In genomic region chr10:17684537-17684936, GRCh38 we compare ENCODE assay signal across 10 cellular contexts. TPM values are rescaled to one million over a fixed set of nuclear protein-coding genes. Genes with fewer than 3 reads are reported as not detected.
DNase-seq lines count a peak whose midpoint lies in the region; ATAC-seq, FAIRE-seq and TF ChIP-seq lines count a peak whose summit lies in the region.
"Had no signal": no experiment of that assay in that cellular context is flagged by ENCODE, and none has a peak within 500 bp of the region (broad histone marks: within the 10 kb centered on the region; RNA-seq: fewer than 3 reads in every experiment).

No MANE protein-coding gene starts in this region.

- TF ChIP-seq CTCF in HepG2 (CRISPR knock-in tag; IDR thresholded peaks at IDR 0.05), result no peak
- TF ChIP-seq CTCF in hepatocyte (IDR thresholded peaks at IDR 0.05; ENCODE audit: poor library complexity), result no peak
- TF ChIP-seq CTCF in coronary artery (IDR thresholded peaks at IDR 0.05), result no peak

- no peak for FAIRE-seq in HepG2 (lab: Jason Lieb, UNC)

- H3K9me2 ChIP-seq in hepatocyte (replicated peaks; ENCODE audit: insufficient read depth), result no peaks in the 10 kb centered on the region

- H3K27ac Mint-ChIP-seq in activated CD8-positive, alpha-beta T cell treated with anti-CD3 and anti-CD28 coated beads, Interleukin-2, amount 10 ng/mL, durations not matched to agents 7 days and 5 days, result no peak overlapping the region

- H3K4me2 ChIP-seq in HepG2 (ENCODE audit: low read depth, low read length) (no peak overlapping the region), hepatocyte (no peak overlapping the region)

- in situ Hi-C loops in HepG2 (cut with HindIII; ENCODE audit: extremely low pct_ligation_motif_present, low pct_unique_long_range_greater_than_20kb), result no loop called here

- no peak overlapping the region for H3K9ac ChIP-seq in HepG2 (ENCODE audit: insufficient read depth, low read depth, low read length)

- H3K4me3 Mint-ChIP-seq in activated CD8-positive, alpha-beta T cell treated with anti-CD3 and anti-CD28 coated beads, Interleukin-2, amount 10 ng/mL, durations not matched to agents 7 days and 5 days, result no peak overlapping the region

- no peak for TF ChIP-seq RAD21 in HepG2 (CRISPR knock-in tag; IDR thresholded peaks at IDR 0.05)

- no peak for TF ChIP-seq POLR2A in HepG2 (IDR thresholded peaks at IDR 0.05; ENCODE audit: insufficient read depth in 1 of 2, low read depth in 2 of 2, low read length in 2 of 2)

- no peaks in the 10 kb centered on the region for H3K27me3 Mint-ChIP-seq in activated CD8-positive, alpha-beta T cell treated with anti-CD3 and anti-CD28 coated beads, Interleukin-2, amount 10 ng/mL, durations not matched to agents 7 days and 5 days (ENCODE audit: low read depth)

- 96% methylated on average over 6 of the region's 6 CpGs for WGBS in HepG2 (ENCODE audit: low lambda C conversion rate)
- 95% methylated on average over 6 of the region's 6 CpGs for WGBS in hepatocyte (ENCODE audit: low lambda C conversion rate, missing lambda C conversion rate)

- POLR2A ChIA-PET in activated CD8-positive, alpha-beta T cell treated with anti-CD3 and anti-CD28 coated beads, Interleukin-2, amount 10 ng/mL, durations not matched to agents 7 days and 5 days (lab: Charles Lee), result interaction anchor here (1.0 to 2.0 kb wide), 2 partner anchors 18 to 40 kb away, joined by 3 to 11 read pairs; partner anchors contain the start of gene STAM
- POLR2A ChIA-PET in HepG2 (lab: Yijun Ruan, JAX), result no interaction called here

- BruUV-seq in HepG2 (replicated peaks; lab: Mats Ljungman, UMichigan), result no TSS peak

- CTCF ChIA-PET in activated CD8-positive, alpha-beta T cell treated with anti-CD3 and anti-CD28 coated beads, Interleukin-2, amount 10 ng/mL, durations not matched to agents 7 days and 5 days (lab: Charles Lee), result no interaction called here
- CTCF ChIA-PET in HepG2 (lab: Yijun Ruan, JAX; ENCODE audit: low intra/inter-chr PET ratio, low total read pairs), result no interaction called here

- no peak overlapping the region for H3K27ac ChIP-seq in HepG2 (ENCODE audit: extremely low read length, insufficient read depth, low read length)
- H3K27ac ChIP-seq in hepatocyte, result no peak overlapping the region
- H3K27ac ChIP-seq in coronary artery, result no peak overlapping the region

- H3K9me3 ChIP-seq in HepG2 (ENCODE audit: low read length), result no peaks in the 10 kb centered on the region
- no peaks in the 10 kb centered on the region for H3K9me3 ChIP-seq in hepatocyte (ENCODE audit: low read depth)

- H2AFZ ChIP-seq in HepG2 (ENCODE audit: low read length), result no peak overlapping the region
- no peak overlapping the region for H2AFZ ChIP-seq in hepatocyte

- peaks cover 13% of the 10 kb centered on the region; the same call in 1 of the 2 replicates for H3K4me1 ChIP-seq in HepG2 (ENCODE audit: insufficient read depth, low read length)
- H3K4me1 ChIP-seq in hepatocyte (ENCODE audit: insufficient read depth), result no peaks in the 10 kb centered on the region

- no peak for DNase-seq in activated CD8-positive, alpha-beta T cell treated with anti-CD3 and anti-CD28 coated beads, Interleukin-2, amount 10 ng/mL, durations not matched to agents 7 days and 5 days
- DNase-seq in HepG2 (ENCODE audit: low spot score), result no peak
- no peak for DNase-seq in HuH-7.5 (ENCODE audit: low spot score)
- no peak for DNase-seq in hepatocyte (ENCODE audit: low spot score)
- no peak for DNase-seq in coronary artery (ENCODE audit: low spot score)
- DNase-seq: dorsolateral prefrontal cortex, IMR-90 had no signal

- H4K20me1 ChIP-seq in HepG2 (ENCODE audit: insufficient read depth, low read length) (no peaks in the 10 kb centered on the region), hepatocyte (ENCODE audit: insufficient read depth, poor library complexity, severe bottlenecking) (no peaks in the 10 kb centered on the region)

- H3K79me2 ChIP-seq in HepG2 (ENCODE audit: insufficient read depth, low read length) (peaks cover 62% of the 10 kb centered on the region), hepatocyte (peaks cover 73% of the 10 kb centered on the region)

- H3K4me1 Mint-ChIP-seq in activated CD8-positive, alpha-beta T cell treated with anti-CD3 and anti-CD28 coated beads, Interleukin-2, amount 10 ng/mL, durations not matched to agents 7 days and 5 days (ENCODE audit: low read depth), result peaks cover 39% of the 10 kb centered on the region

- H3K4me3 ChIP-seq in HepG2 (replicated peaks in 1 of 3; ENCODE audit: insufficient read depth in 1 of 3, low read depth in 2 of 3, low read length in 3 of 3) (no peak overlapping the region), hepatocyte (no peak overlapping the region), coronary artery (no peak overlapping the region)
- H3K4me3 ChIP-seq: dorsolateral prefrontal cortex had no signal

- H3K36me3 ChIP-seq in HepG2 (replicated peaks in 1 of 2; ENCODE audit: control insufficient read depth in 1 of 2, insufficient read depth in 2 of 2, low read length in 2 of 2) (peaks cover 1 to 21% of the 10 kb centered on the region in 2 experiments; a peak in 2 of 5 replicates), hepatocyte (replicated peaks; ENCODE audit: insufficient read depth, low read depth) (no peaks in the 10 kb centered on the region)

- peaks cover 35% of the 10 kb centered on the region for H3K36me3 Mint-ChIP-seq in activated CD8-positive, alpha-beta T cell treated with anti-CD3 and anti-CD28 coated beads, Interleukin-2, amount 10 ng/mL, durations not matched to agents 7 days and 5 days (ENCODE audit: low read depth)

- no peaks in the 10 kb centered on the region for H3K9me3 Mint-ChIP-seq in activated CD8-positive, alpha-beta T cell treated with anti-CD3 and anti-CD28 coated beads, Interleukin-2, amount 10 ng/mL, durations not matched to agents 7 days and 5 days (ENCODE audit: insufficient read depth)

- ATAC-seq in GM18498 (IDR thresholded peaks at IDR 0.05; ENCODE audit: unreplicated experiment), result peak; percentile 60
- peak; percentile 52 for ATAC-seq in GM19467 (IDR thresholded peaks at IDR 0.05; ENCODE audit: unreplicated experiment)
- peak; percentile 69 for ATAC-seq in HG03025 (IDR thresholded peaks at IDR 0.05; ENCODE audit: low FRiP score, unreplicated experiment)
- peak; percentile 56 for ATAC-seq in activated CD8-positive, alpha-beta T cell treated with anti-CD3 and anti-CD28 coated beads, Interleukin-2, amount 10 ng/mL, durations not matched to agents 7 days and 5 days
- ATAC-seq in HepG2, result no peak

- intact Hi-C loops in HepG2 (cut with micrococcal nuclease; ENCODE audit: unreplicated experiment), result no loop called here

- H3K27me3 ChIP-seq in HepG2 (ENCODE audit: control insufficient read depth in 1 of 2, insufficient read depth in 2 of 2, low read length in 2 of 2) (no peaks in the 10 kb centered on the region), hepatocyte (no peaks in the 10 kb centered on the region)
- H3K27me3 ChIP-seq: dorsolateral prefrontal cortex had no signal

- TF ChIP-seq EP300 in HepG2 (IDR thresholded peaks at IDR 0.05; ENCODE audit: low read depth in 2 of 2, low read length in 2 of 2), result no peak
- TF ChIP-seq EP300 in HepG2 (CRISPR knock-in tag; IDR thresholded peaks at IDR 0.05; ENCODE audit: borderline replicate concordance), result no peak

TF ChIP-seq in HepG2, 621 proteins besides CTCF, POLR2A, EP300 and RAD21:
- TF ChIP-seq KLF15 (CRISPR knock-in tag; IDR thresholded peaks at IDR 0.05; ENCODE audit: borderline replicate concordance) (no peak), ZNF703 (CRISPR knock-in tag; IDR thresholded peaks at IDR 0.05; ENCODE audit: borderline replicate concordance) (no peak)

RNA-seq across cellular contexts. Expression of gene STAM, which starts 40.6 kb away (rescaled TPM):
- total RNA-seq in activated CD8-positive, alpha-beta T cell treated with anti-CD3 and anti-CD28 coated beads, Interleukin-2, amount 10 ng/mL, durations not matched to agents 7 days and 5 days, result 10 to 100 TPM; 20.8 to 21.9 TPM
- 25.1 and 31.7 TPM in 2 replicates for total RNA-seq in HepG2 (2016; rRNA removed; fragmentation: Illumina TruSeq; extraction: Trizol)
- total RNA-seq in HepG2 (2016; cell fraction: cytosol; rRNA removed; fragmentation: Illumina TruSeq; extraction: Trizol; ENCODE audit: low read depth), result 5.4 TPM in 2 replicates
- total RNA-seq in HepG2 (2016; cell fraction: insoluble cytoplasmic fraction; rRNA removed; fragmentation: Illumina TruSeq; extraction: Trizol), result 26.6 and 29.6 TPM in 2 replicates
- total RNA-seq in HepG2 (2016; cell fraction: membrane; rRNA removed; fragmentation: Illumina TruSeq; extraction: Trizol), result 11.2 and 11.3 TPM in 2 replicates
- total RNA-seq in HepG2 (2016; cell fraction: nucleus; rRNA removed; fragmentation: Illumina TruSeq; extraction: Trizol), result 37.3 and 38.6 TPM in 2 replicates
- polyA plus RNA-seq in HepG2 (2011; rRNA removed), result 17.7 and 19.5 TPM in 2 replicates
- polyA plus RNA-seq in HepG2 (2011; cell fraction: cytosol; rRNA removed), result 15.3 and 21.5 TPM in 2 replicates
- polyA plus RNA-seq in HepG2 (2011; cell fraction: nucleus; rRNA removed), result 10.6 and 11.9 TPM in 2 replicates
- 15.8 and 19.6 TPM in 2 replicates for polyA plus RNA-seq in HepG2 (2012)
- 1.7 and 2.0 TPM in 2 replicates for polyA plus RNA-seq in HepG2 (2016; cell fraction: cytosol; fragmentation: Illumina TruSeq; extraction: Trizol; ENCODE audit: low read depth)
- polyA plus RNA-seq in HepG2 (2016; cell fraction: insoluble cytoplasmic fraction; fragmentation: Illumina TruSeq; extraction: Trizol; ENCODE audit: low read depth), result 34.4 and 39.5 TPM in 2 replicates
- polyA plus RNA-seq in HepG2 (2016; cell fraction: membrane; fragmentation: Illumina TruSeq; extraction: Trizol; ENCODE audit: low read depth), result 5.8 and 6.3 TPM in 2 replicates
- 24.4 and 25.4 TPM in 2 replicates for polyA plus RNA-seq in HepG2 (2016; cell fraction: nucleus; fragmentation: Illumina TruSeq; extraction: Trizol; ENCODE audit: insufficient read depth, low read depth)
- polyA minus RNA-seq in HepG2 (2011; rRNA and poly(A)+ RNA removed; ENCODE audit: low replicate concordance), result 22.5 and 30.1 TPM in 2 replicates
- polyA minus RNA-seq in HepG2 (2011; cell fraction: cytosol; rRNA and poly(A)+ RNA removed), result 20.3 and 26.5 TPM in 2 replicates
- polyA minus RNA-seq in HepG2 (2011; cell fraction: nucleus; rRNA and poly(A)+ RNA removed), result 95.6 and 102 TPM in 2 replicates
- total RNA-seq in hepatocyte, result 29.9 and 32.2 TPM in 2 replicates
- 16.7 and 20.6 TPM in 2 replicates for polyA plus RNA-seq in hepatocyte
